18 cellular contexts compared by ENCODE assay signal in genomic region chr6:12592634-12593033, GRCh38.
DNase-seq lines count a peak whose midpoint lies in the region; ATAC-seq and TF ChIP-seq lines count a peak whose summit lies in the region.
"Had no signal": no experiment of that assay in that cellular context is flagged by ENCODE, and none has a peak within 500 bp of the region (broad histone marks: within the 10 kb centered on the region; RNA-seq: fewer than 3 reads in every experiment).

No MANE protein-coding gene starts in this region.

- H3K18ac ChIP-seq in IMR-90 (ENCODE audit: low read depth, low read length) = no peak overlapping the region

- in situ Hi-C loops in IMR-90 (cut with MboI; ENCODE audit: low sequenced_read_pairs) = loop anchor here (10.0 kb wide), 1 partner anchor 938 kb away; no protein-coding TSS in a partner anchor
- in situ Hi-C loops in mammary epithelial cell (cut with MboI; ENCODE audit: low sequenced_read_pairs in 2 of 2) = loop anchor here (10.0 to 25.0 kb wide), 2 partner anchors 180 to 288 kb away; no protein-coding TSS in a partner anchor

- no peak overlapping the region for H4K91ac ChIP-seq in IMR-90 (ENCODE audit: insufficient read depth, low read depth, low read length)

- no peaks in the 10 kb centered on the region for H3K36me3 Mint-ChIP-seq in type B pancreatic cell

- TF ChIP-seq POLR2A in IMR-90 (IDR thresholded peaks at IDR 0.05; ENCODE audit: low read depth, low read length) = no peak

- WGBS in IMR-90 (ENCODE audit: extremely low coverage in 2 of 2, insufficient read length in 1 of 2), 2 experiments = no CpG with 5 or more reads among the region's 4 CpGs
- WGBS in mammary epithelial cell (ENCODE audit: low coverage, missing lambda C conversion rate) = 8% methylated on average over 4 of the region's 4 CpGs

- TF ChIP-seq CTCF in A673 (conservative IDR thresholded peaks at IDR 0.05; ENCODE audit: low read depth, low read length) = no peak
- no peak for TF ChIP-seq CTCF in IMR-90 (conservative IDR thresholded peaks at IDR 0.05; ENCODE audit: low read depth, low read length)
- TF ChIP-seq CTCF in mammary epithelial cell (conservative IDR thresholded peaks at IDR 0.05 in 1 of 2, IDR thresholded peaks at IDR 0.05 in 1 of 2; ENCODE audit: extremely low read depth in 1 of 2, insufficient read depth in 1 of 2, low read depth in 1 of 2, low read length in 2 of 2) = no peak
- TF ChIP-seq CTCF in left lung (IDR thresholded peaks at IDR 0.05) = no peak
- no peak for TF ChIP-seq CTCF in type B pancreatic cell (conservative IDR thresholded peaks at IDR 0.05)

- no peaks in the 10 kb centered on the region for H3K79me1 ChIP-seq in IMR-90 (ENCODE audit: low read depth in 1 of 2, low read length in 2 of 2)

- BruUV-seq in A673 (replicated peaks; lab: Mats Ljungman, UMichigan) = no TSS peak
- BruUV-seq in IMR-90 (replicated peaks; lab: Mats Ljungman, UMichigan) = no TSS peak
- no TSS peak for BruUV-seq in mammary epithelial cell (replicated peaks; lab: Mats Ljungman, UMichigan)

- H2BK120ac ChIP-seq in IMR-90 (ENCODE audit: low read depth, low read length) = 0 out of 2 replicates have a peak overlapping the region, but pooled peaks have one; percentile 17

- no peak overlapping the region for H3K4me2 ChIP-seq in IMR-90 (ENCODE audit: low read depth, low read length)
- peak overlapping the region; percentile 48 for H3K4me2 ChIP-seq in mammary epithelial cell (ENCODE audit: insufficient read depth, low read depth, low read length)

- intact Hi-C loops in A673 (cut with micrococcal nuclease; ENCODE audit: unreplicated experiment) = no loop called here
- intact Hi-C loops in IMR-90 (cut with micrococcal nuclease) = no loop called here
- intact Hi-C loops in mammary epithelial cell (cut with micrococcal nuclease) = no loop called here
- intact Hi-C loops in left lung (cut with DNase I) = no loop called here

- H3K4me1 Mint-ChIP-seq in type B pancreatic cell (ENCODE audit: unreplicated experiment) = peaks cover 14% of the 10 kb centered on the region
- H3K4me1 Mint-ChIP-seq: activated CD4-positive, alpha-beta T cell treated with anti-CD3 and anti-CD28 coated beads, Interleukin-2, amount 10 ng/mL, durations not matched to agents 7 days and 5 days had no signal

- H3K4ac ChIP-seq in IMR-90 (ENCODE audit: low read depth, low read length) = no peak overlapping the region

- H2AK9ac ChIP-seq in IMR-90 (replicated peaks; ENCODE audit: low read depth, low read length, poor library complexity) = no peak overlapping the region

- no peak overlapping the region for H3K9ac ChIP-seq in IMR-90 (ENCODE audit: low read depth, low read length)
- H3K9ac ChIP-seq in mammary epithelial cell (ENCODE audit: insufficient read depth, low read length) = no peak overlapping the region

- H2BK20ac ChIP-seq in IMR-90 (ENCODE audit: low read depth, low read length) = no peak overlapping the region

- dilution Hi-C loops in IMR-90 (cut with HindIII; ENCODE audit: low sequenced_read_pairs, unreplicated experiment) = no loop called here
- dilution Hi-C loops in mammary epithelial cell (cut with HindIII; ENCODE audit: low sequenced_read_pairs) = no loop called here

- H3K27ac Mint-ChIP-seq in type B pancreatic cell = no peak overlapping the region
- H3K27ac Mint-ChIP-seq: activated CD4-positive, alpha-beta T cell treated with anti-CD3 and anti-CD28 coated beads, Interleukin-2, amount 10 ng/mL, durations not matched to agents 7 days and 5 days had no signal

- H3K9me3 Mint-ChIP-seq in type B pancreatic cell = no peaks in the 10 kb centered on the region
- H3K9me3 Mint-ChIP-seq: activated CD4-positive, alpha-beta T cell treated with anti-CD3 and anti-CD28 coated beads, Interleukin-2, amount 10 ng/mL, durations not matched to agents 7 days and 5 days had no signal

- no peak overlapping the region for H3K23ac ChIP-seq in IMR-90 (ENCODE audit: low read depth, low read length)

- H3K36me3 ChIP-seq in A673 (ENCODE audit: insufficient read depth, low read length, poor library complexity, severe bottlenecking) (no peaks in the 10 kb centered on the region), IMR-90 (ENCODE audit: control insufficient read depth, insufficient read depth, low read length) (no peaks in the 10 kb centered on the region), mammary epithelial cell (ENCODE audit: insufficient read depth, low read length) (no peaks in the 10 kb centered on the region), left lung (no peaks in the 10 kb centered on the region)
- H3K36me3 ChIP-seq: HAP-1, neutrophil, uterus had no signal

- H4K8ac ChIP-seq in IMR-90 (ENCODE audit: low read depth in 2 of 2, low read length in 2 of 2) = no peak overlapping the region

- H2AK5ac ChIP-seq in IMR-90 (ENCODE audit: low read depth, low read length) = no peak overlapping the region

- H3K79me2 ChIP-seq in mammary epithelial cell (ENCODE audit: insufficient read depth, low read length) = no peaks in the 10 kb centered on the region

- no peak overlapping the region for H3K56ac ChIP-seq in IMR-90 (ENCODE audit: extremely low read depth, insufficient read depth, low read length)

- CTCF ChIA-PET in A673 (lab: Charles Lee) (no interaction called here), IMR-90 (lab: Yijun Ruan, JAX) (no interaction called here), mammary epithelial cell (lab: Charles Lee; ENCODE audit: low non-redundant PET) (no interaction called here)

- H3K9me3 ChIP-seq in A673 (ENCODE audit: low read depth, low read length, poor library complexity, severe bottlenecking) (no peaks in the 10 kb centered on the region), IMR-90 (ENCODE audit: control insufficient read depth, insufficient read depth, low read length) (no peaks in the 10 kb centered on the region), mammary epithelial cell (replicated peaks; ENCODE audit: insufficient read depth, low read length) (no peaks in the 10 kb centered on the region), left lung (no peaks in the 10 kb centered on the region)
- H3K9me3 ChIP-seq: HAP-1, neutrophil, uterus had no signal

- no peak for TF ChIP-seq RAD21 in IMR-90 (IDR thresholded peaks at IDR 0.05; ENCODE audit: low read length)

- no peaks in the 10 kb centered on the region for H3K27me3 ChIP-seq in A673 (replicated peaks; ENCODE audit: insufficient read depth, low read depth, low read length, poor library complexity)
- H3K27me3 ChIP-seq in IMR-90 (ENCODE audit: control insufficient read depth, insufficient read depth, low read length) = no peaks in the 10 kb centered on the region
- H3K27me3 ChIP-seq in mammary epithelial cell (ENCODE audit: insufficient read depth, low read length) = no peaks in the 10 kb centered on the region
- H3K27me3 ChIP-seq in left lung = no peaks in the 10 kb centered on the region
- H3K27me3 ChIP-seq: neutrophil, uterus had no signal

- ATAC-seq in IMR-90 (ENCODE audit: low read depth) (no peak), left lung (peak; percentile 46)
- ATAC-seq: esophagus mucosa had no signal

- H3K9me1 ChIP-seq in IMR-90 (ENCODE audit: insufficient read depth, low read length) = no peaks in the 10 kb centered on the region

- H2BK5ac ChIP-seq in IMR-90 (ENCODE audit: low read depth, low read length, poor library complexity, severe bottlenecking) = no peak overlapping the region

- H3K27ac ChIP-seq in A673 (ENCODE audit: low read depth, low read length, poor library complexity, severe bottlenecking) = no peak overlapping the region
- H3K27ac ChIP-seq in IMR-90 (ENCODE audit: insufficient read depth, low read length) = no peak overlapping the region
- H3K27ac ChIP-seq in mammary epithelial cell (ENCODE audit: insufficient read depth, low read depth, low read length) = peak overlapping the region; percentile 65
- H3K27ac ChIP-seq in left lung = peak overlapping the region; percentile 9 to 49
- H3K27ac ChIP-seq: neutrophil, uterus had no signal

- POLR2A ChIA-PET in A673 (lab: Charles Lee; ENCODE audit: low non-redundant PET) (interaction anchor here (0.6 kb wide), 1 partner anchor 106 kb away, joined by 7 read pairs; no protein-coding TSS in a partner anchor), IMR-90 (lab: Charles Lee; ENCODE audit: unreplicated experiment) (no interaction called here)

- H3K4me1 ChIP-seq in A673 (ENCODE audit: insufficient read depth, low read length, poor library complexity, severe bottlenecking) = peaks cover 6% of the 10 kb centered on the region
- H3K4me1 ChIP-seq in IMR-90 (ENCODE audit: control insufficient read depth, insufficient read depth, low read length) = peaks cover 7% of the 10 kb centered on the region
- H3K4me1 ChIP-seq in mammary epithelial cell (ENCODE audit: insufficient read depth, low read length) = peaks cover 23% of the 10 kb centered on the region
- peaks cover 14 to 41% of the 10 kb centered on the region in 2 donors for H3K4me1 ChIP-seq in left lung
- H3K4me1 ChIP-seq: HAP-1, uterus had no signal

- H2BK15ac ChIP-seq in IMR-90 (ENCODE audit: low read depth, low read length) = no peak overlapping the region; the same call in 2 of the 3 replicates

- no peak overlapping the region for H3K4me3 Mint-ChIP-seq in type B pancreatic cell
- H3K4me3 Mint-ChIP-seq: activated CD4-positive, alpha-beta T cell treated with anti-CD3 and anti-CD28 coated beads, Interleukin-2, amount 10 ng/mL, durations not matched to agents 7 days and 5 days had no signal

- H2AFZ ChIP-seq in IMR-90 (replicated peaks; ENCODE audit: low read length, poor library complexity) (no peak overlapping the region), mammary epithelial cell (ENCODE audit: low read depth, low read length) (peak overlapping the region; percentile 54)

- H3K27me3 Mint-ChIP-seq in type B pancreatic cell = no peaks in the 10 kb centered on the region

- no peak overlapping the region for H4K5ac ChIP-seq in IMR-90 (ENCODE audit: low read depth, low read length)

- H4K20me1 ChIP-seq in IMR-90 (ENCODE audit: insufficient read depth, low read length) = no peaks in the 10 kb centered on the region
- no peaks in the 10 kb centered on the region for H4K20me1 ChIP-seq in mammary epithelial cell (ENCODE audit: insufficient read depth, low read length)

- peak; percentile 49 for DNase-seq in A673 (ENCODE audit: low spot score)
- DNase-seq in IMR-90 = no peak
- DNase-seq in mammary epithelial cell = peak; percentile 81
- DNase-seq in left lung = no peak
- no peak for DNase-seq in GM19238 (ENCODE audit: insufficient read length, low spot score)
- no peak for DNase-seq in type B pancreatic cell (ENCODE audit: extremely low spot score, unreplicated experiment)
- no peak for DNase-seq in mucosa of gallbladder (ENCODE audit: low spot score)
- no peak for DNase-seq in CD1c-positive myeloid dendritic cell (ENCODE audit: extremely low spot score)
- DNase-seq: activated CD4-positive, alpha-beta T cell treated with anti-CD3 and anti-CD28 coated beads, Interleukin-2, amount 10 ng/mL, durations not matched to agents 7 days and 5 days; NCI-H2029; NCI-H526 treated with DMSO at 0.1 percent for 48 hours; Right ventricle myocardium superior; small intestine; stimulated activated naive CD4-positive, alpha-beta T cell treated with Interleukin-2 at 50 U/mL for 16 hours; uterus had no signal

- H3K4me3 ChIP-seq in A673 (ENCODE audit: low read depth, low read length, poor library complexity, severe bottlenecking) = no peak overlapping the region
- no peak overlapping the region for H3K4me3 ChIP-seq in IMR-90 (ENCODE audit: insufficient read depth, low read depth, low read length)
- H3K4me3 ChIP-seq in mammary epithelial cell (replicated peaks in 1 of 3; ENCODE audit: insufficient read depth in 1 of 3, low read depth in 2 of 3, low read length in 3 of 3) = no peak overlapping the region
- H3K4me3 ChIP-seq in left lung = no peak overlapping the region
- H3K4me3 ChIP-seq: HAP-1, uterus had no signal

- H3K14ac ChIP-seq in IMR-90 (replicated peaks; ENCODE audit: low read depth, low read length) = peak overlapping the region; percentile 27; the same call in 1 of the 2 replicates

Comparison
In these comparisons a context has a peak if more than half of its experiments do, and no peak if none do; other contexts are left out.
1. DNase-seq: peak in A673 (single experiment) and mammary epithelial cell (single experiment); none in IMR-90 (single experiment), left lung (0 of 2), GM19238 (single experiment), type B pancreatic cell (single experiment), mucosa of gallbladder (single experiment) and CD1c-positive myeloid dendritic cell (single experiment).
2. H3K27ac ChIP-seq: peak in mammary epithelial cell (single experiment) and left lung (2 of 2); none in A673 (single experiment) and IMR-90 (single experiment).